ENCODE assay signal across 21 cellular contexts in genomic region chr15:69988541-69989225, GRCh38.
DNase-seq lines count a peak whose midpoint lies in the region; TF ChIP-seq lines count a peak whose summit lies in the region.
"Had no signal": no experiment of that assay in that cellular context is flagged by ENCODE, and none has a peak within 500 bp of the region (broad histone marks: within the 10 kb centered on the region; RNA-seq: fewer than 3 reads in every experiment).

No MANE protein-coding gene starts in this region.

- no peak overlapping the region for H4K8ac ChIP-seq in mesendoderm (ENCODE audit: low read depth, low read length)

- WGBS in mesendoderm (ENCODE audit: extremely low coverage, insufficient coverage, low lambda C conversion rate): no CpG with 5 or more reads among the region's 10 CpGs

- no peak overlapping the region for H3K9ac ChIP-seq in mesendoderm (ENCODE audit: low read length)

- no peak overlapping the region for H2BK15ac ChIP-seq in mesendoderm (replicated peaks; ENCODE audit: low read depth)

- no peak overlapping the region for H3K4ac ChIP-seq in mesendoderm (ENCODE audit: low read depth, low read length)

- no peak overlapping the region for H3K4me3 ChIP-seq in H7 (ENCODE audit: insufficient read depth, low read depth, low read length)
- no peak overlapping the region for H3K4me3 ChIP-seq in mesendoderm (ENCODE audit: low read length)
- H3K4me3 ChIP-seq in WERI-Rb-1 (ENCODE audit: low read depth, low read length): no peak overlapping the region
- H3K4me3 ChIP-seq: HAP-1, MG63, Peyer's patch had no signal

- H3K56ac ChIP-seq in mesendoderm (ENCODE audit: low read length): no peak overlapping the region

- H3K27ac ChIP-seq in VCaP: peak overlapping the region; percentile 65; the same call in 1 of the 2 replicates
- H3K27ac ChIP-seq in mesendoderm (ENCODE audit: low read depth, low read length): no peak overlapping the region
- H3K27ac ChIP-seq in WERI-Rb-1: no peak overlapping the region
- H3K27ac ChIP-seq: Peyer's patch had no signal

- H2BK5ac ChIP-seq in mesendoderm (ENCODE audit: low read length): no peak overlapping the region

- TF ChIP-seq CTCF in VCaP (conservative IDR thresholded peaks at IDR 0.05) (no peak), WERI-Rb-1 (IDR thresholded peaks at IDR 0.05; ENCODE audit: low read depth, low read length) (no peak)

- no peak overlapping the region for H2BK120ac ChIP-seq in mesendoderm (ENCODE audit: low read depth, low read length)

- no peaks in the 10 kb centered on the region for H3K79me2 ChIP-seq in mesendoderm (ENCODE audit: control insufficient read depth, insufficient read depth, low read length)

- H3K79me1 ChIP-seq in mesendoderm (ENCODE audit: low read length): no peaks in the 10 kb centered on the region

- H3K36me3 ChIP-seq in H7 (replicated peaks; ENCODE audit: control insufficient read depth, insufficient read depth, low read length) (no peaks in the 10 kb centered on the region), mesendoderm (ENCODE audit: control insufficient read depth, insufficient read depth, low read length) (no peaks in the 10 kb centered on the region), WERI-Rb-1 (no peaks in the 10 kb centered on the region)
- H3K36me3 ChIP-seq: HAP-1, MG63, Peyer's patch had no signal

- H3K23ac ChIP-seq in mesendoderm (ENCODE audit: low read length): no peak overlapping the region

- DNase-seq in COLO668 (lab: John Stamatoyannopoulos, UW; ENCODE audit: unreplicated experiment) (peak; percentile 10), H7 (peak; percentile 73), mesendoderm (peak; percentile 26), NK-92 (lab: John Stamatoyannopoulos, UW; ENCODE audit: unreplicated experiment) (no peak), WERI-Rb-1 (no peak), NCI-H446 treated with DMSO at 0.1 percent for 48 hours (lab: John Stamatoyannopoulos, UW) (no peak)
- DNase-seq: Calu3; CD8-positive, alpha-beta memory T cell; DND-41; HFFc6; IMR-90; KG1; NCI-H1105 treated with DMSO at 0.1 percent for 48 hours; NCI-H1930; NCI-H446; NCI-H82; T-helper 1 cell had no signal

- H3K9me3 ChIP-seq in WERI-Rb-1 (ENCODE audit: severe bottlenecking): no peaks in the 10 kb centered on the region
- H3K9me3 ChIP-seq: HAP-1, MG63, Peyer's patch had no signal

- no peak overlapping the region for H3K18ac ChIP-seq in mesendoderm (ENCODE audit: low read length)

- H3K27me3 ChIP-seq in H7 (ENCODE audit: control insufficient read depth, insufficient read depth, low read length) (no peaks in the 10 kb centered on the region), mesendoderm (ENCODE audit: insufficient read depth, low read length, poor library complexity) (no peaks in the 10 kb centered on the region), WERI-Rb-1 (ENCODE audit: insufficient read depth, low read depth, severe bottlenecking) (no peaks in the 10 kb centered on the region)
- H3K27me3 ChIP-seq: Peyer's patch had no signal

- no peaks in the 10 kb centered on the region for H3K4me1 ChIP-seq in mesendoderm (ENCODE audit: control insufficient read depth, low read depth, low read length)
- H3K4me1 ChIP-seq: HAP-1 had no signal

- H4K5ac ChIP-seq in mesendoderm (ENCODE audit: low read length): no peak overlapping the region

- no peak overlapping the region for H2AK5ac ChIP-seq in mesendoderm (ENCODE audit: low read length)

- no peak overlapping the region for H3K4me2 ChIP-seq in mesendoderm (ENCODE audit: low read length)

Comparison
In these comparisons a context has a peak if more than half of its experiments do, and no peak if none do; other contexts are left out.
1. DNase-seq: peak in COLO668 (single experiment), H7 (single experiment) and mesendoderm (single experiment); none in NK-92 (single experiment), WERI-Rb-1 (single experiment) and NCI-H446 treated with DMSO at 0.1 percent for 48 hours (single experiment).